Comparison of ENCODE assay signal across 8 cellular contexts in genomic region chr2:238202326-238203103, GRCh38. TPM values are rescaled to one million over a fixed set of nuclear protein-coding genes. Genes with fewer than 3 reads are reported as not detected.
DNase-seq lines count a peak whose midpoint lies in the region; ATAC-seq and TF ChIP-seq lines count a peak whose summit lies in the region.

No MANE protein-coding gene starts in this region.

- intact Hi-C loops in testis (cut with DNase I; ENCODE audit: low total_unique reads) = no loop called here

- in situ Hi-C loops in astrocyte of the cerebellum (cut with HindIII; ENCODE audit: low sequenced_read_pairs) = no loop called here

- peak overlapping the region; percentile 89 for H3K27ac ChIP-seq in layer of hippocampus (ENCODE audit: low read depth, low read length)
- peak overlapping the region in 1 of 2 donors; percentile 93 for H3K27ac ChIP-seq in testis

- DNase-seq in NCI-H146 (lab: John Stamatoyannopoulos, UW) = peak; percentile 24
- no peak for DNase-seq in NCI-H146 treated with DMSO at 0.1 percent for 48 hours (lab: John Stamatoyannopoulos, UW; ENCODE audit: unreplicated experiment)
- peak; percentile 69 for DNase-seq in MV-4-11 (lab: John Stamatoyannopoulos, UW)
- DNase-seq in astrocyte of the cerebellum (ENCODE audit: low read depth) = no peak
- DNase-seq in testis = no peak

- no peaks in the 10 kb centered on the region for H3K9me3 ChIP-seq in testis

- H3K36me3 ChIP-seq in testis (ENCODE audit: low read depth, missing control alignments) = no peaks in the 10 kb centered on the region

- peaks cover 18% of the 10 kb centered on the region for H3K4me1 ChIP-seq in testis

- H3K27me3 ChIP-seq in layer of hippocampus (ENCODE audit: control insufficient read depth, insufficient read depth, low read length) (no peaks in the 10 kb centered on the region), testis (no peaks in the 10 kb centered on the region)

- ATAC-seq in HG03520 (IDR thresholded peaks at IDR 0.05; ENCODE audit: unreplicated experiment) = no peak
- ATAC-seq in GM21786 (IDR thresholded peaks at IDR 0.05; ENCODE audit: unreplicated experiment) = no peak

- no peak for TF ChIP-seq POLR2A in testis (IDR thresholded peaks at IDR 0.05)

- WGBS in testis, 2 donors = 4 to 8% methylated on average over 24 to 30 of the region's 30 CpGs

- H3K4me3 ChIP-seq in astrocyte of the cerebellum (ENCODE audit: low read depth, low read length) = peak overlapping the region; percentile 70
- H3K4me3 ChIP-seq in testis = peak overlapping the region; percentile 70 to 97

- TF ChIP-seq CTCF in astrocyte of the cerebellum (IDR thresholded peaks at IDR 0.05; ENCODE audit: low read depth, low read length, missing control alignments) (no peak), testis (IDR thresholded peaks at IDR 0.05) (no peak)

RNA-seq across cellular contexts. Expression of gene ILKAP, which starts 1.0 kb away (rescaled TPM):
- 10 to 100 TPM; 59.8 to 65.3 TPM for total RNA-seq in testis
- polyA plus RNA-seq in testis (ENCODE audit: insufficient read depth, low read depth, low replicate concordance) = 44.8 TPM

RNA-seq across cellular contexts. Expression of gene HES6, which starts 37.3 kb away (rescaled TPM):
- 10 to 100 TPM; 22.0 to 40.3 TPM for total RNA-seq in testis
- 21.3 TPM for polyA plus RNA-seq in testis (ENCODE audit: insufficient read depth, low read depth, low replicate concordance)

RNA-seq across cellular contexts. Expression of gene ERFE, which starts 43.7 kb away (rescaled TPM):
- 10 to 100 TPM in 1 of 2 donors, 1 to 10 TPM in 1; 9.5 to 23.1 TPM for total RNA-seq in testis
- polyA plus RNA-seq in testis (ENCODE audit: insufficient read depth, low read depth, low replicate concordance) = 31.0 TPM

Comparison
In these comparisons a context has a peak if more than half of its experiments do, and no peak if none do; other contexts are left out.
1. DNase-seq: peak in NCI-H146 (single experiment) and MV-4-11 (single experiment); none in NCI-H146 treated with DMSO at 0.1 percent for 48 hours (single experiment), astrocyte of the cerebellum (single experiment) and testis (single experiment).